Comparison of ENCODE assay signal across 8 cellular contexts in genomic region chr16:25257956-25258855, GRCh38. TPM values are rescaled to one million over a fixed set of nuclear protein-coding genes. Genes with fewer than 3 reads are reported as not detected.
DNase-seq lines count a peak whose midpoint lies in the region; TF ChIP-seq lines count a peak whose summit lies in the region.

No MANE protein-coding gene starts in this region.

- peaks cover 55% of the 10 kb centered on the region for H3K4me1 Mint-ChIP-seq in activated naive CD8-positive, alpha-beta T cell treated with anti-CD3 and anti-CD28 coated beads for 36 hours
- H3K4me1 Mint-ChIP-seq in type B pancreatic cell (ENCODE audit: unreplicated experiment), result peaks cover 33% of the 10 kb centered on the region

- H3K4me3 ChIP-seq in GM08714 (ENCODE audit: low read length) (peak overlapping the region; percentile 89), HFF-Myc (replicated peaks; ENCODE audit: low read depth, low read length) (peak overlapping the region; percentile 75), SK-N-SH (ENCODE audit: low read depth in 2 of 2, low read length in 1 of 2) (peak overlapping the region; percentile 71 to 75), cardiac muscle cell (peak overlapping the region; percentile 49), trophoblast cell (ENCODE audit: low read depth, low read length) (peak overlapping the region; percentile 90)

- H3K27me3 Mint-ChIP-seq in activated naive CD8-positive, alpha-beta T cell treated with anti-CD3 and anti-CD28 coated beads for 36 hours, result no peaks in the 10 kb centered on the region
- H3K27me3 Mint-ChIP-seq in type B pancreatic cell, result no peaks in the 10 kb centered on the region

- peak in 1 of 2 experiments; percentile 24; a peak in 1 of 4 replicates for TF ChIP-seq EP300 in SK-N-SH (IDR thresholded peaks at IDR 0.05; ENCODE audit: borderline replicate concordance in 1 of 2, low read depth in 1 of 2, low read length in 1 of 2)

- H3K36me3 ChIP-seq in SK-N-SH (replicated peaks in 1 of 2; ENCODE audit: control insufficient read depth in 1 of 2, insufficient read depth in 2 of 2, low read length in 1 of 2) (peaks cover 14% of the 10 kb centered on the region in 2 experiments), cardiac muscle cell (peaks cover 13% of the 10 kb centered on the region), trophoblast cell (ENCODE audit: control insufficient read depth in 1 of 2, insufficient read depth in 2 of 2, low read length in 2 of 2) (peaks cover 2 to 13% of the 10 kb centered on the region in 2 experiments)

- H2AK5ac ChIP-seq in trophoblast cell (ENCODE audit: low read length), result peak overlapping the region; percentile 64

- peaks cover 54% of the 10 kb centered on the region for H4K20me1 ChIP-seq in SK-N-SH (ENCODE audit: insufficient read depth)

- H3K18ac ChIP-seq in trophoblast cell (ENCODE audit: low read length), result peak overlapping the region; percentile 93

- DNase-seq in HFF-Myc (ENCODE audit: extremely low read depth, low read depth) (peak; percentile 30), MV-4-11 (lab: John Stamatoyannopoulos, UW) (peak; percentile 67), SK-N-SH (peak; percentile 90), cardiac muscle cell (ENCODE audit: low read depth in 1 of 2, low spot score in 1 of 2) (peak; percentile 90 to 91), trophoblast cell (peak; percentile 61 to 83), type B pancreatic cell (ENCODE audit: extremely low spot score, unreplicated experiment) (peak; percentile 91)
- peak; percentile 82 for DNase-seq in activated naive CD8-positive, alpha-beta T cell treated with anti-CD3 and anti-CD28 coated beads for 36 hours

- peak overlapping the region; percentile 97 for H3K9ac ChIP-seq in SK-N-SH
- peak overlapping the region; percentile 80 for H3K9ac ChIP-seq in trophoblast cell (ENCODE audit: low read length)

- peaks cover 45% of the 10 kb centered on the region for H3K36me3 Mint-ChIP-seq in activated naive CD8-positive, alpha-beta T cell treated with anti-CD3 and anti-CD28 coated beads for 36 hours
- H3K36me3 Mint-ChIP-seq in type B pancreatic cell, result peaks cover 20% of the 10 kb centered on the region

- H3K9me3 ChIP-seq in SK-N-SH, result no peaks in the 10 kb centered on the region
- H3K9me3 ChIP-seq in cardiac muscle cell (ENCODE audit: low read depth), result no peaks in the 10 kb centered on the region
- H3K9me3 ChIP-seq in trophoblast cell (ENCODE audit: insufficient read depth, low read depth, low read length), result no peaks in the 10 kb centered on the region

- peak overlapping the region; percentile 93 for H3K4ac ChIP-seq in trophoblast cell (ENCODE audit: low read depth, low read length)

- peak overlapping the region; percentile 99 for H2BK5ac ChIP-seq in trophoblast cell (ENCODE audit: low read depth, low read length, poor library complexity)

- peaks cover 7% of the 10 kb centered on the region for H3F3A ChIP-seq in SK-N-SH (replicated peaks; ENCODE audit: insufficient read depth)

- H3K79me2 ChIP-seq in SK-N-SH (ENCODE audit: insufficient read depth) (peaks cover 63% of the 10 kb centered on the region), trophoblast cell (ENCODE audit: control insufficient read depth, insufficient read depth, low read length, poor library complexity) (peaks cover 12% of the 10 kb centered on the region)

- peak overlapping the region; percentile 94 for H2BK120ac ChIP-seq in trophoblast cell (ENCODE audit: insufficient read depth, low read length, poor library complexity)

- H3K79me1 ChIP-seq in trophoblast cell (ENCODE audit: low read length), result peaks cover 19% of the 10 kb centered on the region

- H3K27ac ChIP-seq in SK-N-SH (ENCODE audit: low read depth in 2 of 2, low read length in 1 of 2) (peak overlapping the region; percentile 96 to 97), cardiac muscle cell (peak overlapping the region; percentile 99), trophoblast cell (ENCODE audit: low read depth, low read length) (peak overlapping the region; percentile 99)

- 6% methylated on average over 29 of the region's 57 CpGs for WGBS in SK-N-SH (ENCODE audit: low lambda C conversion rate)
- no CpG with 5 or more reads among the region's 57 CpGs for WGBS in trophoblast cell (ENCODE audit: extremely low coverage, insufficient coverage, insufficient read length)

- POLR2A ChIA-PET in SK-N-SH (lab: Yijun Ruan, JAX), result interaction anchor here (0.6 to 1.3 kb wide), 2 partner anchors 13 to 1751 kb away, joined by 3 to 4 read pairs; no protein-coding TSS in a partner anchor

- H3K9me3 Mint-ChIP-seq in activated naive CD8-positive, alpha-beta T cell treated with anti-CD3 and anti-CD28 coated beads for 36 hours, result no peaks in the 10 kb centered on the region
- H3K9me3 Mint-ChIP-seq in type B pancreatic cell, result no peaks in the 10 kb centered on the region

- H3K4me2 ChIP-seq in SK-N-SH, result peak overlapping the region; percentile 97
- peak overlapping the region; percentile 80 for H3K4me2 ChIP-seq in trophoblast cell (ENCODE audit: low read length)

- H2AFZ ChIP-seq in SK-N-SH (ENCODE audit: low read depth) (peak overlapping the region; percentile 85; the same call in 1 of the 2 replicates), trophoblast cell (ENCODE audit: insufficient read depth, low read length, poor library complexity) (peak overlapping the region; percentile 95)

- peak overlapping the region; percentile 91 for H3K4me3 Mint-ChIP-seq in activated naive CD8-positive, alpha-beta T cell treated with anti-CD3 and anti-CD28 coated beads for 36 hours
- H3K4me3 Mint-ChIP-seq in type B pancreatic cell, result peak overlapping the region; percentile 89

- peak overlapping the region; percentile 91 for H4K91ac ChIP-seq in trophoblast cell (ENCODE audit: low read depth, low read length)

- peaks cover 0 to 8% of the 10 kb centered on the region in 2 experiments; a peak in 2 of 4 replicates for H3K4me1 ChIP-seq in SK-N-SH (ENCODE audit: control insufficient read depth in 1 of 2, insufficient read depth in 2 of 2, low read depth in 1 of 2, low read length in 1 of 2)
- H3K4me1 ChIP-seq in cardiac muscle cell (ENCODE audit: low read depth), result peaks cover 26% of the 10 kb centered on the region
- peaks cover 4 to 9% of the 10 kb centered on the region in 2 experiments for H3K4me1 ChIP-seq in trophoblast cell (ENCODE audit: control insufficient read depth in 1 of 2, insufficient read depth in 2 of 2, low read length in 2 of 2)

- TF ChIP-seq RAD21 in SK-N-SH (IDR thresholded peaks at IDR 0.05; ENCODE audit: low read length), result no peak

- CTCF ChIA-PET in SK-N-SH (lab: Yijun Ruan, JAX), result interaction anchor here (0.8 to 2.1 kb wide), 6 partner anchors 13 to 203 kb away, joined by 3 to 8 read pairs (median 4); no protein-coding TSS in a partner anchor

- no peak overlapping the region for H2BK12ac ChIP-seq in trophoblast cell (ENCODE audit: low read length)

- peak overlapping the region; percentile 97 for H3K27ac Mint-ChIP-seq in activated naive CD8-positive, alpha-beta T cell treated with anti-CD3 and anti-CD28 coated beads for 36 hours
- H3K27ac Mint-ChIP-seq in type B pancreatic cell, result peak overlapping the region; percentile 95

- H3K23ac ChIP-seq in trophoblast cell (ENCODE audit: low read length), result no peak overlapping the region

- peak overlapping the region; percentile 84 for H4K12ac ChIP-seq in trophoblast cell (ENCODE audit: low read depth, low read length)

- TF ChIP-seq CTCF in HFF-Myc (IDR thresholded peaks at IDR 0.05; ENCODE audit: low read depth, low read length, missing control alignments) (no peak), SK-N-SH (IDR thresholded peaks at IDR 0.05) (no peak), cardiac muscle cell (IDR thresholded peaks at IDR 0.05; ENCODE audit: low read depth, low read length) (no peak), type B pancreatic cell (conservative IDR thresholded peaks at IDR 0.05) (no peak)

- H4K8ac ChIP-seq in trophoblast cell (ENCODE audit: low read depth, low read length), result peak overlapping the region; percentile 97

- H3K27me3 ChIP-seq in SK-N-SH (ENCODE audit: insufficient read depth) (no peaks in the 10 kb centered on the region), cardiac muscle cell (no peaks in the 10 kb centered on the region), trophoblast cell (ENCODE audit: insufficient read depth, low read length) (no peaks in the 10 kb centered on the region)

- H3K9me2 ChIP-seq in SK-N-SH, result no peaks in the 10 kb centered on the region

- peak overlapping the region; percentile 96 for H3K14ac ChIP-seq in trophoblast cell (ENCODE audit: low read length)

TF ChIP-seq in SK-N-SH, 30 proteins besides CTCF, POLR2A, EP300 and RAD21 (continues in another document):
- TF ChIP-seq RCOR1 (IDR thresholded peaks at IDR 0.05; ENCODE audit: low read length), result peak; percentile 11; the same call in 1 of the 2 replicates
- peak; percentile 34; the same call in 1 of the 2 replicates for TF ChIP-seq FOXJ3 (CRISPR knock-in tag; IDR thresholded peaks at IDR 0.05)
- TF ChIP-seq GABPA (IDR thresholded peaks at IDR 0.05; ENCODE audit: low read depth), result peak; percentile 53; the same call in 1 of the 2 replicates

RNA-seq across cellular contexts. Expression of gene ZKSCAN2, which starts 0.6 kb away (rescaled TPM):
- polyA plus RNA-seq in SK-N-SH (2012; rRNA removed) (1.6 and 1.9 TPM in 2 replicates), cardiac muscle cell (4.8 and 6.8 TPM in 2 replicates)
- polyA plus RNA-seq in SK-N-SH (2012; cell fraction: cytosol; rRNA removed), result 1.6 TPM in 2 replicates
- 2.3 and 3.2 TPM in 2 replicates for polyA plus RNA-seq in SK-N-SH (2012; cell fraction: nucleus; rRNA removed)
- total RNA-seq in activated naive CD8-positive, alpha-beta T cell treated with anti-CD3 and anti-CD28 coated beads for 36 hours, result 1 to 10 TPM; 7.1 to 7.3 TPM
- total RNA-seq in cardiac muscle cell (10.3 and 11.4 TPM in 2 replicates), type B pancreatic cell (ENCODE audit: low replicate concordance) (9.4 and 16.9 TPM in 2 replicates)
- 11.6 and 12.3 TPM in 2 replicates for polyA plus RNA-seq in trophoblast cell (2013)

RNA-seq across cellular contexts. Expression of gene AQP8, which starts 41.5 kb away (rescaled TPM):
- polyA plus RNA-seq in SK-N-SH (2012; rRNA removed) (0.03 TPM in 1 of 2 replicates, not detected in the other), cardiac muscle cell (0.62 and 1.1 TPM in 2 replicates)
- polyA plus RNA-seq in SK-N-SH (2012; cell fraction: cytosol; rRNA removed), result not detected in 2 replicates
- 0.12 and 0.14 TPM in 2 replicates for polyA plus RNA-seq in SK-N-SH (2012; cell fraction: nucleus; rRNA removed)
- not detected for total RNA-seq in activated naive CD8-positive, alpha-beta T cell treated with anti-CD3 and anti-CD28 coated beads for 36 hours
- total RNA-seq in cardiac muscle cell (0.81 and 0.83 TPM in 2 replicates), type B pancreatic cell (ENCODE audit: low replicate concordance) (0.95 TPM in 1 of 2 replicates, not detected in the other)
- polyA plus RNA-seq in trophoblast cell (2013), result 0.08 TPM in 1 of 2 replicates, not detected in the other

Comparison
In these comparisons a context has a peak if more than half of its experiments do, and no peak if none do; other contexts are left out.
1. Peak in every context shown above with its lines: DNase-seq, H3K4me3 ChIP-seq and H3K27ac ChIP-seq.
2. DNase-seq: peak in every context shown above with its lines; median percentile 91 in type B pancreatic cell; 90 in cardiac muscle cell; 90 in SK-N-SH; 82 in activated naive CD8-positive, alpha-beta T cell treated with anti-CD3 and anti-CD28 coated beads for 36 hours; 72 in trophoblast cell; 67 in MV-4-11; 30 in HFF-Myc.